In genomic region chr6:78867370-78868040, GRCh38 we compare ENCODE assay signal across 1 cellular context.
TF ChIP-seq lines count a peak whose summit lies in the region.

A gene with protein sequence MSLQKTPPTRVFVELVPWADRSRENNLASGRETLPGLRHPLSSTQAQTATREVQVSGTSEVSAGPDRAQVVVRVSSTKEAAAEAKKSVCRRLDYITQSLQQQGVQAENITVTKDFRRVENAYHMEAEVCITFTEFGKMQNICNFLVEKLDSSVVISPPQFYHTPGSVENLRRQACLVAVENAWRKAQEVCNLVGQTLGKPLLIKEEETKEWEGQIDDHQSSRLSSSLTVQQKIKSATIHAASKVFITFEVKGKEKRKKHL (plus strand): TSS chr6:78867551. CDS start chr6:78867577, 26 bp downstream.

TF ChIP-seq in HepG2, 621 proteins besides CTCF, POLR2A, EP300 and RAD21 (continued from another document):
- peak; percentile 45; the same call in 1 of the 2 replicates for TF ChIP-seq AHR (CRISPR knock-in tag; IDR thresholded peaks at IDR 0.05)
- no peak for TF ChIP-seq AGO2 (optimal IDR thresholded peaks at IDR 0.05; ENCODE audit: low read depth, low read length)
- TF ChIP-seq TFDP1 (CRISPR knock-in tag; IDR thresholded peaks at IDR 0.05; ENCODE audit: borderline replicate concordance) = peak; percentile 41; the same call in 1 of the 2 replicates
- TF ChIP-seq ZNF777 (CRISPR knock-in tag; IDR thresholded peaks at IDR 0.05) = peak; percentile 82
- peak; percentile 15; the same call in 1 of the 2 replicates for TF ChIP-seq BCL6 (CRISPR knock-in tag; IDR thresholded peaks at IDR 0.05)
- 0 out of 2 replicates have a peak, but pooled peaks have one; percentile 18 for TF ChIP-seq SAFB2 (CRISPR knock-in tag; IDR thresholded peaks at IDR 0.05; ENCODE audit: borderline replicate concordance, low read depth)
- no peak for TF ChIP-seq E2F1 (CRISPR knock-in tag; IDR thresholded peaks at IDR 0.05)
- 0 out of 2 replicates have a peak, but pooled peaks have one; percentile 10 for TF ChIP-seq RXRB (CRISPR knock-in tag; IDR thresholded peaks at IDR 0.05; ENCODE audit: borderline replicate concordance)
- TF ChIP-seq RFX1 (IDR thresholded peaks at IDR 0.05) = peak; percentile 79
